ENCODE assay signal across 30 cellular contexts in the genomic region with DNA sequence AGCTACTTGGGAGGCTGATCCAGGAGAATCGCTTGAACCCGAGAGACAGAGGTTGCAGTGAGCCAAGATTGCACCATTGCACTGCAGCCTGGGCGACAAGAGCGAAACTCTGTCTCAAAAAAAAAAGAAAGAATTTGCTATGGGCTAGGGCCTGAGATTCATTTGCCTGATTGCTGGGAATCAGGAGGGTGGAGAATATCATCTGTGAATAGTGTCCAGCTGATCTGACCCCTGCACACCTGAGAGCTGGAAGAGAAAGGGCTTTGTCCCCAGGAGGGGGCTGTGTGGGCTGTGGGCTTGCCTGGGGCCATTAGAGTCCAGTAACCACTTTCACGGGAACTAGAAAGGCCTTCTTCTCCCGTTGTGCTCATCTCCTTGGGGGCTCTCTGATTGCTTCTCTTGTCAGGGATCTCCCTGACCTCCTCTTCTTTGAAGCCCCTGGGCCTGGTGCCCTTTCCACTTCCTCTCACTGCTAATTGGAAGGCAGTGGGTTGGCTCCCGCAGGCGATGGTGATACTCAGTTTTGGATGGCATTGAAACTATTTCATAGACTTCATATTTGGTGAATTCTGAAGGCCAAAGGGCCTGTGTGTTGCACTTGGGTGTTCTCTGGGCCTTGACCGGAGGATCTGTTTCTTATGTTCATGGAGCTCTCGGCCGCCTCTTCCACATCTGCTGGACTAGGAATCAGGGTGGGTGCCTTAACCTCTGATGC.
"Had no signal": no experiment of that assay in that cellular context is flagged by ENCODE, and none has a peak within 500 bp of the region (broad histone marks: within the 10 kb centered on the region; RNA-seq: fewer than 3 reads in every experiment).

No MANE protein-coding gene starts in this region.

- H3K36me3 ChIP-seq: brain microvascular endothelial cell had no signal

- H3K27me3 Mint-ChIP-seq: activated naive CD4-positive, alpha-beta T cell treated with anti-CD3 and anti-CD28 coated beads, Interleukin-2, amount 50 U/mL, for 24 hours; activated naive CD8-positive, alpha-beta T cell treated with anti-CD3 and anti-CD28 coated beads, Interleukin-2, amount 10 ng/mL, durations not matched to agents 7 days and 5 days; central memory CD8-positive, alpha-beta T cell had no signal

- DNase-seq: activated CD4-positive, alpha-beta T cell treated with anti-CD3 and anti-CD28 coated beads for 48 hours; activated CD4-positive, alpha-beta T cell treated with anti-CD3 and anti-CD28 coated beads, Interleukin-2, amount 50 U/mL, for 1 hour; activated CD4-positive, alpha-beta T cell treated with anti-CD3 and anti-CD28 coated beads, Interleukin-2, amount 50 U/mL, for 48 hours; activated CD8-positive, alpha-beta memory T cell treated with anti-CD3 and anti-CD28 coated beads for 24 hours; activated CD8-positive, alpha-beta memory T cell treated with anti-CD3 and anti-CD28 coated beads, Interleukin-2, amount 50 U/mL, for 4 hours; activated CD8-positive, alpha-beta T cell treated with anti-CD3 and anti-CD28 coated beads for 36 hours; activated effector memory CD4-positive, alpha-beta T cell treated with anti-CD3 and anti-CD28 coated beads, Interleukin-2, amount 50 U/mL, for 16 hours; activated naive CD4-positive, alpha-beta T cell treated with anti-CD3 and anti-CD28 coated beads for 36 hours; activated naive CD8-positive, alpha-beta T cell treated with anti-CD3 and anti-CD28 coated beads, Interleukin-2, amount 10 ng/mL, durations not matched to agents 7 days and 5 days; activated T-cell treated with anti-CD3 and anti-CD28 coated beads, Interleukin-2, amount 50 U/mL, for 1 hour; activated T-cell treated with anti-CD3 and anti-CD28 coated beads, Interleukin-2, amount 50 U/mL, for 48 hours; amniotic stem cell; anterior cingulate cortex; brain microvascular endothelial cell; dorsolateral prefrontal cortex; effector memory CD4-positive, alpha-beta T cell; endodermal cell; foreskin fibroblast; T-helper 1 cell; T-helper 17 cell; T1000 had no signal

- H3K27ac ChIP-seq: brain microvascular endothelial cell, coronary artery, dorsolateral prefrontal cortex had no signal

- H3K27ac Mint-ChIP-seq: activated CD8-positive, alpha-beta T cell treated with anti-CD3 and anti-CD28 coated beads for 36 hours; activated naive CD4-positive, alpha-beta T cell treated with anti-CD3 and anti-CD28 coated beads for 36 hours; activated naive CD4-positive, alpha-beta T cell treated with anti-CD3 and anti-CD28 coated beads, Interleukin-2, amount 50 U/mL, for 24 hours; activated naive CD8-positive, alpha-beta T cell treated with anti-CD3 and anti-CD28 coated beads, Interleukin-2, amount 10 ng/mL, durations not matched to agents 7 days and 5 days; activated T-helper 1 cell treated with anti-CD3 and anti-CD28 coated beads, Interleukin-12 subunit alpha, Interleukin-12 subunit beta, Interleukin-2, Interleukin-4 antibody, amounts not matched to agents 30 ng/mL and 10 ng/mL and 1 ng/mL, durations not matched to agents 14 hours and 24 hours and 36 hours; activated T-helper 2 cell treated with anti-CD3 and anti-CD28 coated beads, Interferon-gamma antibody, Interleukin-2, Interleukin-4, amounts not matched to agents 10 μg/mL and 5 μg/mL and 100 μg/mL, durations not matched to agents 14 hours and 24 hours and 36 hours; dendritic cell treated with granulocyte-macrophage colony-stimulating factor and Interleukin-4, amounts not matched to agents 40 ng/mL and 50 ng/mL, for 4 days; endodermal cell; T-helper 17 cell; T-helper 2 cell treated with Interferon-gamma antibody and Interleukin-4, amounts not matched to agents 5 μg/mL and 100 μg/mL, for 36 hours had no signal

- H3K27me3 ChIP-seq: brain microvascular endothelial cell, dorsolateral prefrontal cortex had no signal

- H3K4me1 Mint-ChIP-seq: central memory CD8-positive, alpha-beta T cell had no signal

- H3K4me3 ChIP-seq: coronary artery, dorsolateral prefrontal cortex had no signal

- H3K4me3 Mint-ChIP-seq: activated CD8-positive, alpha-beta T cell treated with anti-CD3 and anti-CD28 coated beads for 36 hours; activated naive CD4-positive, alpha-beta T cell treated with anti-CD3 and anti-CD28 coated beads for 36 hours; activated naive CD4-positive, alpha-beta T cell treated with anti-CD3 and anti-CD28 coated beads, Interleukin-2, amount 50 U/mL, for 24 hours; activated naive CD8-positive, alpha-beta T cell treated with anti-CD3 and anti-CD28 coated beads, Interleukin-2, amount 10 ng/mL, durations not matched to agents 7 days and 5 days; activated T-helper 1 cell treated with anti-CD3 and anti-CD28 coated beads, Interleukin-12 subunit alpha, Interleukin-12 subunit beta, Interleukin-2, Interleukin-4 antibody, amounts not matched to agents 30 ng/mL and 10 ng/mL and 1 ng/mL, durations not matched to agents 14 hours and 24 hours and 36 hours; central memory CD8-positive, alpha-beta T cell; dendritic cell treated with granulocyte-macrophage colony-stimulating factor and Interleukin-4, amounts not matched to agents 40 ng/mL and 50 ng/mL, for 4 days; endodermal cell; T-helper 17 cell; T-helper 2 cell treated with Interferon-gamma antibody and Interleukin-4, amounts not matched to agents 5 μg/mL and 100 μg/mL, for 36 hours had no signal

- ATAC-seq: activated CD4-positive, CD25-positive, alpha-beta regulatory T cell treated with anti-CD3 and anti-CD28 coated beads, Interleukin-2, amount 50 U/mL, for 24 hours; activated CD8-positive, alpha-beta T cell treated with anti-CD3 and anti-CD28 coated beads for 36 hours; esophagus mucosa; T-helper 17 cell had no signal

- H3K9me3 Mint-ChIP-seq: activated CD8-positive, alpha-beta T cell treated with anti-CD3 and anti-CD28 coated beads for 36 hours; activated naive CD4-positive, alpha-beta T cell treated with anti-CD3 and anti-CD28 coated beads for 36 hours; activated naive CD4-positive, alpha-beta T cell treated with anti-CD3 and anti-CD28 coated beads, Interleukin-2, amount 50 U/mL, for 24 hours; activated naive CD8-positive, alpha-beta T cell treated with anti-CD3 and anti-CD28 coated beads, Interleukin-2, amount 10 ng/mL, durations not matched to agents 7 days and 5 days; activated T-helper 1 cell treated with anti-CD3 and anti-CD28 coated beads, Interleukin-12 subunit alpha, Interleukin-12 subunit beta, Interleukin-2, Interleukin-4 antibody, amounts not matched to agents 30 ng/mL and 10 ng/mL and 1 ng/mL, durations not matched to agents 14 hours and 24 hours and 36 hours; activated T-helper 2 cell treated with anti-CD3 and anti-CD28 coated beads, Interferon-gamma antibody, Interleukin-2, Interleukin-4, amounts not matched to agents 10 μg/mL and 5 μg/mL and 100 μg/mL, durations not matched to agents 14 hours and 24 hours and 36 hours; central memory CD8-positive, alpha-beta T cell; dendritic cell treated with granulocyte-macrophage colony-stimulating factor and Interleukin-4, amounts not matched to agents 40 ng/mL and 50 ng/mL, for 4 days; endodermal cell; T-helper 2 cell treated with Interferon-gamma antibody and Interleukin-4, amounts not matched to agents 5 μg/mL and 100 μg/mL, for 36 hours had no signal

- H3K36me3 Mint-ChIP-seq: activated naive CD4-positive, alpha-beta T cell treated with anti-CD3 and anti-CD28 coated beads, Interleukin-2, amount 50 U/mL, for 24 hours; activated naive CD8-positive, alpha-beta T cell treated with anti-CD3 and anti-CD28 coated beads, Interleukin-2, amount 10 ng/mL, durations not matched to agents 7 days and 5 days had no signal
